17 cellular contexts compared by ENCODE assay signal in genomic region chr5:158811350-158811749, GRCh38.
"Had no signal": no experiment of that assay in that cellular context is flagged by ENCODE, and none has a peak within 500 bp of the region (broad histone marks: within the 10 kb centered on the region; RNA-seq: fewer than 3 reads in every experiment).

No MANE protein-coding gene starts in this region.

- ATAC-seq: mucosa of descending colon; natural killer cell treated with Interleukin-12 subunit alpha and Interleukin-12 subunit beta and Interleukin-15 and Interleukin-18, amount 100 ng/mL, for 72 hours had no signal

- H3K27ac Mint-ChIP-seq: natural killer cell treated with Interleukin-12 subunit alpha and Interleukin-12 subunit beta and Interleukin-15 and Interleukin-18, amount 100 ng/mL, for 72 hours had no signal

- H3K4me1 ChIP-seq: uterus had no signal

- H3K27me3 ChIP-seq: brain microvascular endothelial cell, esophagus squamous epithelium, stomach, uterus had no signal

- H3K4me3 Mint-ChIP-seq: activated CD4-positive, alpha-beta memory T cell treated with anti-CD3 and anti-CD28 coated beads, Interleukin-2, amount 10 ng/mL, durations not matched to agents 7 days and 5 days; natural killer cell treated with Interleukin-12 subunit alpha and Interleukin-12 subunit beta and Interleukin-15 and Interleukin-18, amount 100 ng/mL, for 72 hours had no signal

- H3K27me3 Mint-ChIP-seq: activated naive CD8-positive, alpha-beta T cell had no signal

- DNase-seq: activated CD4-positive, alpha-beta memory T cell treated with anti-CD3 and anti-CD28 coated beads, Interleukin-2, amount 10 ng/mL, durations not matched to agents 7 days and 5 days; activated CD4-positive, alpha-beta T cell treated with anti-CD3 and anti-CD28 coated beads for 1 hour; activated gamma-delta T cell; activated T-cell treated with anti-CD3 and anti-CD28 coated beads, Interleukin-2, amount 50 U/mL, for 48 hours; amygdala; brain microvascular endothelial cell; esophagus squamous epithelium; foreskin fibroblast; head of caudate nucleus; mucosa of descending colon; stimulated activated CD4-positive, alpha-beta T cell treated with anti-CD3 and anti-CD28 coated beads, Interleukin-4, amount 100 ng/mL, for 1 hour; stimulated activated CD8-positive, alpha-beta memory T cell treated with anti-CD3 and anti-CD28 coated beads, Interleukin-4, amount 100 ng/mL, for 48 hours; stomach; T-helper 2 cell; uterus had no signal

- H3K27ac ChIP-seq: brain microvascular endothelial cell, uterus had no signal

- H3K36me3 ChIP-seq: brain microvascular endothelial cell, esophagus squamous epithelium, stomach, uterus had no signal

- H3K36me3 Mint-ChIP-seq: natural killer cell treated with Interleukin-12 subunit alpha and Interleukin-12 subunit beta and Interleukin-15 and Interleukin-18, amount 100 ng/mL, for 72 hours had no signal

- H3K9me3 ChIP-seq: esophagus squamous epithelium, mucosa of descending colon, stomach, uterus had no signal

- H3K4me3 ChIP-seq: esophagus squamous epithelium, mucosa of descending colon, stomach, uterus had no signal
